In genomic region chr9:134189475-134190231, GRCh38 we compare ENCODE assay signal across 17 cellular contexts. TPM values are rescaled to one million over a fixed set of nuclear protein-coding genes. Genes with fewer than 3 reads are reported as not detected.
A peak's percentile ranks its signal among the peaks of the same experiment; 100 is the strongest.
DNase-seq lines count a peak whose midpoint lies in the region; ATAC-seq and TF ChIP-seq lines count a peak whose summit lies in the region.
"Had no signal": no experiment of that assay in that cellular context is flagged by ENCODE, and none has a peak within 500 bp of the region (broad histone marks: within the 10 kb centered on the region; RNA-seq: fewer than 3 reads in every experiment).

No MANE protein-coding gene starts in this region.

- H3F3A ChIP-seq in OCI-LY1 (ENCODE audit: insufficient read depth, low read length): no peaks in the 10 kb centered on the region

- no peak overlapping the region for H2AFZ ChIP-seq in OCI-LY1 (ENCODE audit: low read length)

- H3K79me2 ChIP-seq in OCI-LY1 (ENCODE audit: insufficient read depth, low read length): no peaks in the 10 kb centered on the region

- H3K36me3 ChIP-seq in OCI-LY1 (ENCODE audit: insufficient read depth, low read length) (no peaks in the 10 kb centered on the region), psoas muscle (ENCODE audit: insufficient read depth in 1 of 2, low read depth in 1 of 2) (no peaks in the 10 kb centered on the region)
- H3K36me3 ChIP-seq: upper lobe of left lung had no signal

- H3K9me3 ChIP-seq in OCI-LY1 (ENCODE audit: low read length): no peaks in the 10 kb centered on the region
- no peaks in the 10 kb centered on the region for H3K9me3 ChIP-seq in psoas muscle
- H3K9me3 ChIP-seq: body of pancreas, upper lobe of left lung had no signal

- peak; percentile 42 for ATAC-seq in left ventricle myocardium superior
- peak; percentile 22 to 66 (median 50) for ATAC-seq in psoas muscle
- no peak for ATAC-seq in GM21515 (IDR thresholded peaks at IDR 0.05; ENCODE audit: unreplicated experiment)
- ATAC-seq in GM18858 (IDR thresholded peaks at IDR 0.05; ENCODE audit: unreplicated experiment): no peak
- ATAC-seq: body of pancreas had no signal

- no peak overlapping the region for H3K4me2 ChIP-seq in OCI-LY1 (ENCODE audit: low read length)
- H3K4me2 ChIP-seq: KMS-11 had no signal

- H3K9ac ChIP-seq in OCI-LY1 (ENCODE audit: low read length): no peak overlapping the region
- H3K9ac ChIP-seq: KMS-11 had no signal

- H3K4me3 ChIP-seq in OCI-LY1 (ENCODE audit: low read depth, low read length, poor library complexity, severe bottlenecking) (no peak overlapping the region), psoas muscle (no peak overlapping the region)
- H3K4me3 ChIP-seq: body of pancreas, upper lobe of left lung had no signal

- intact Hi-C loops in left ventricle myocardium superior (cut with micrococcal nuclease) (no loop called here), psoas muscle (cut with DNase I) (no loop called here)

- no peaks in the 10 kb centered on the region for H4K20me1 ChIP-seq in OCI-LY1 (ENCODE audit: insufficient read depth, low read length)

- DNase-seq in DMS 273 treated with DMSO at 0.1 percent for 48 hours (lab: John Stamatoyannopoulos, UW) (peak; percentile 88), left ventricle myocardium superior (peak; percentile 38), psoas muscle (peak; percentile 28 to 66), EL (no peak), NCI-H446 treated with DMSO at 0.1 percent for 48 hours (lab: John Stamatoyannopoulos, UW) (no peak)
- DNase-seq: activated T-cell treated with anti-CD3 and anti-CD28 coated beads, Interleukin-2, amount 50 U/mL, for 1 hour; body of pancreas; erythroblast; NCI-H226; RPMI8226 had no signal

- 55 to 67% (median 57%) methylated on average over 23 to 24 of the region's 24 CpGs for WGBS in psoas muscle, 3 donors

- H3K4me1 ChIP-seq in OCI-LY1 (ENCODE audit: insufficient read depth, low read length, severe bottlenecking) (peaks cover 56% of the 10 kb centered on the region), psoas muscle (peaks cover 25% of the 10 kb centered on the region)

- no peaks in the 10 kb centered on the region for H3K9me2 ChIP-seq in OCI-LY1 (ENCODE audit: low read depth, low read length)

- H3K27ac ChIP-seq in OCI-LY1 (ENCODE audit: low read depth, low read length, poor library complexity, severe bottlenecking): peak overlapping the region; percentile 42
- H3K27ac ChIP-seq in psoas muscle: peak overlapping the region; percentile 4
- H3K27ac ChIP-seq: body of pancreas, C4-2B, KMS-11, upper lobe of left lung had no signal

- H3K27me3 ChIP-seq in OCI-LY1 (ENCODE audit: insufficient read depth, low read length): no peaks in the 10 kb centered on the region
- no peaks in the 10 kb centered on the region for H3K27me3 ChIP-seq in psoas muscle (ENCODE audit: insufficient read depth in 3 of 3, low read length in 2 of 3)
- H3K27me3 ChIP-seq: upper lobe of left lung had no signal

- no peak for TF ChIP-seq CTCF in OCI-LY1 (IDR thresholded peaks at IDR 0.05; ENCODE audit: low read length)
- no peak for TF ChIP-seq CTCF in psoas muscle (IDR thresholded peaks at IDR 0.05)

RNA-seq across cellular contexts. Expression of gene RNU6ATAC, which starts 25.3 kb away (rescaled TPM):
- 94.3 TPM for total RNA-seq in left ventricle myocardium superior
- 100 to 1,000 TPM in 2 of 4 donors, 10 to 100 TPM in 2; 13.1 to 120 (median 74.0) TPM for total RNA-seq in psoas muscle
- not detected for polyA plus RNA-seq in psoas muscle
- total RNA-seq: body of pancreas, H4 had no signal

RNA-seq across cellular contexts. Expression of gene WDR5, which starts 53.8 kb away (rescaled TPM):
- 19.6 TPM for total RNA-seq in left ventricle myocardium superior
- total RNA-seq in psoas muscle: 10 to 100 TPM; 21.4 to 34.1 (median 29.6) TPM
- 10 to 100 TPM; 23.2 to 52.0 (median 49.5) TPM for polyA plus RNA-seq in psoas muscle

Comparison
In these comparisons a context has a peak if more than half of its experiments do, and no peak if none do; other contexts are left out.
1. DNase-seq: peak in DMS 273 treated with DMSO at 0.1 percent for 48 hours (single experiment), left ventricle myocardium superior (single experiment) and psoas muscle (2 of 2); none in EL (single experiment) and NCI-H446 treated with DMSO at 0.1 percent for 48 hours (single experiment).
2. ATAC-seq: peak in left ventricle myocardium superior (single experiment) and psoas muscle (4 of 4); none in GM21515 (single experiment) and GM18858 (single experiment).